1 cellular context compared by ENCODE assay signal in the genomic region with DNA sequence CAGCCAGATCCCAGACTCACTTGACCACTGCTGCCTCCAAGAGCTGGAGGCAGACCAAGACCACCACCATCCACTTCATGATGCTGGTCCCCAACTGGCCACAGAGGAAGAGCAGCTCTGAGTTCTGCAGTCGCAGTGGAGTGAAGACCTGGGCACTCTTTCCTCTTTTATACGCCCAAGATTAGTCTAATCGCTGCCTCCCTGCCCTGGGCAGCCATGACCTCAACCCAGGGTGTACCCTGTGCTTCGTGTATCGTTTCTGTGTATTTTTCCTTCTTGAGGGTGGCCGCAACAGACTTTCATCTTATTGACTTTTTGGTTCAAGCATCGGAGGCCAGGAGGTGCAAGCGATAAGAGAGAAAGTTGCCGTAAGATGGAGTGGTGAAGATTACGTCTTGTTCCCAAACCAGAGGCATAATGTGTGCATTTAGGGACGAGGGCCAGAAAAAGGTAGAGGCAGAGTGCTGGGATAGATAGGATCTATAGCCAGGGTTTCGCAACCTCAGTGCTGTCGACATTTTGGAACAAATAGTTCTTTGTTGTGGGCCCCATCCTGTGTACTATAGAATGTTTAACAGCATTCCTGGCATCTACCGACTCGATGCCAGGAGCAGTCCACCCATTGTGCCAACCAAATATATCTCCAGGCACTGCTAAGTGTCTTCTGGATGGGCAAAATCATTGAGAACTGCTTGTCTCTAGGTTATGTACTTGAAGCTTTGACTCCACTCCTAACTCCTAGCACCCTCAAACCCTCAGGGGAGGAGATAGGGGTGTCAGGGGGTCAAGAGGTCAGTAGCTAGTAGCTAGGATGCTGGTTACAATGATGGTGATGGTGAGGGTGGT.
A peak's percentile ranks its signal among the peaks of the same experiment; 100 is the strongest.
TF ChIP-seq lines count a peak whose summit lies in the region.

A gene (minus strand): TSS at position 142 of the 846 bp plus-strand sequence. CDS start 63 bp downstream, at position 79.

TF ChIP-seq in HepG2, 621 proteins besides CTCF, POLR2A, EP300 and RAD21 (continued from another document and continues in another):
- TF ChIP-seq, protein P1, sequence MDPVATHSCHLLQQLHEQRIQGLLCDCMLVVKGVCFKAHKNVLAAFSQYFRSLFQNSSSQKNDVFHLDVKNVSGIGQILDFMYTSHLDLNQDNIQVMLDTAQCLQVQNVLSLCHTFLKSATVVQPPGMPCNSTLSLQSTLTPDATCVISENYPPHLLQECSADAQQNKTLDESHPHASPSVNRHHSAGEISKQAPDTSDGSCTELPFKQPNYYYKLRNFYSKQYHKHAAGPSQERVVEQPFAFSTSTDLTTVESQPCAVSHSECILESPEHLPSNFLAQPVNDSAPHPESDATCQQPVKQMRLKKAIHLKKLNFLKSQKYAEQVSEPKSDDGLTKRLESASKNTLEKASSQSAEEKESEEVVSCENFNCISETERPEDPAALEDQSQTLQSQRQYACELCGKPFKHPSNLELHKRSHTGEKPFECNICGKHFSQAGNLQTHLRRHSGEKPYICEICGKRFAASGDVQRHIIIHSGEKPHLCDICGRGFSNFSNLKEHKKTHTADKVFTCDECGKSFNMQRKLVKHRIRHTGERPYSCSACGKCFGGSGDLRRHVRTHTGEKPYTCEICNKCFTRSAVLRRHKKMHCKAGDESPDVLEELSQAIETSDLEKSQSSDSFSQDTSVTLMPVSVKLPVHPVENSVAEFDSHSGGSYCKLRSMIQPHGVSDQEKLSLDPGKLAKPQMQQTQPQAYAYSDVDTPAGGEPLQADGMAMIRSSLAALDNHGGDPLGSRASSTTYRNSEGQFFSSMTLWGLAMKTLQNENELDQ (CRISPR knock-in tag; IDR thresholded peaks at IDR 0.05; ENCODE audit: borderline replicate concordance), result no peak
- TF ChIP-seq ZNF138 (CRISPR knock-in tag; IDR thresholded peaks at IDR 0.05; ENCODE audit: low read depth) (no peak), ZNF614 (CRISPR knock-in tag; IDR thresholded peaks at IDR 0.05; ENCODE audit: borderline replicate concordance) (no peak; the same call in 1 of the 2 replicates), MAF1 (CRISPR knock-in tag; IDR thresholded peaks at IDR 0.05; ENCODE audit: borderline replicate concordance) (peak; percentile 60; the same call in 1 of the 2 replicates), ZNF549 (CRISPR knock-in tag; IDR thresholded peaks at IDR 0.05) (no peak), ZNF136 (CRISPR knock-in tag; IDR thresholded peaks at IDR 0.05; ENCODE audit: low read depth) (no peak), RBM39 (IDR thresholded peaks at IDR 0.05; ENCODE audit: low read depth, low read length, poor library complexity, severe bottlenecking) (no peak), ZNF343 (CRISPR knock-in tag; IDR thresholded peaks at IDR 0.05) (peak; percentile 86; the same call in 1 of the 2 replicates), ZNF841 (CRISPR knock-in tag; IDR thresholded peaks at IDR 0.05; ENCODE audit: borderline replicate concordance) (no peak), FOSL1 (CRISPR knock-in tag; IDR thresholded peaks at IDR 0.05; ENCODE audit: borderline replicate concordance) (no peak), ZFP1 (CRISPR knock-in tag; IDR thresholded peaks at IDR 0.05) (peak; percentile 84; the same call in 1 of the 2 replicates), ETV5 (CRISPR knock-in tag; IDR thresholded peaks at IDR 0.05; ENCODE audit: borderline replicate concordance) (peak; percentile 65), ZMYM3 (CRISPR knock-in tag; IDR thresholded peaks at IDR 0.05) (0 out of 2 replicates have a peak, but pooled peaks have one; percentile 26), THAP11 (CRISPR knock-in tag; IDR thresholded peaks at IDR 0.05) (peak; percentile 85), ZNF772 (CRISPR knock-in tag; IDR thresholded peaks at IDR 0.05) (peak; percentile 71), ZKSCAN8 (CRISPR knock-in tag; IDR thresholded peaks at IDR 0.05; ENCODE audit: borderline replicate concordance) (no peak; the same call in 1 of the 2 replicates), SRF (IDR thresholded peaks at IDR 0.05; ENCODE audit: low read depth, low read length) (no peak), BRD4 (CRISPR knock-in tag; IDR thresholded peaks at IDR 0.05) (peak; percentile 65), ZNF460 (CRISPR knock-in tag; IDR thresholded peaks at IDR 0.05; ENCODE audit: borderline replicate concordance) (peak; percentile 66; the same call in 1 of the 2 replicates), ZNF264 (CRISPR knock-in tag; IDR thresholded peaks at IDR 0.05) (peak; percentile 99), KLF15 (CRISPR knock-in tag; IDR thresholded peaks at IDR 0.05; ENCODE audit: borderline replicate concordance) (no peak)
- TF ChIP-seq, protein P2, sequence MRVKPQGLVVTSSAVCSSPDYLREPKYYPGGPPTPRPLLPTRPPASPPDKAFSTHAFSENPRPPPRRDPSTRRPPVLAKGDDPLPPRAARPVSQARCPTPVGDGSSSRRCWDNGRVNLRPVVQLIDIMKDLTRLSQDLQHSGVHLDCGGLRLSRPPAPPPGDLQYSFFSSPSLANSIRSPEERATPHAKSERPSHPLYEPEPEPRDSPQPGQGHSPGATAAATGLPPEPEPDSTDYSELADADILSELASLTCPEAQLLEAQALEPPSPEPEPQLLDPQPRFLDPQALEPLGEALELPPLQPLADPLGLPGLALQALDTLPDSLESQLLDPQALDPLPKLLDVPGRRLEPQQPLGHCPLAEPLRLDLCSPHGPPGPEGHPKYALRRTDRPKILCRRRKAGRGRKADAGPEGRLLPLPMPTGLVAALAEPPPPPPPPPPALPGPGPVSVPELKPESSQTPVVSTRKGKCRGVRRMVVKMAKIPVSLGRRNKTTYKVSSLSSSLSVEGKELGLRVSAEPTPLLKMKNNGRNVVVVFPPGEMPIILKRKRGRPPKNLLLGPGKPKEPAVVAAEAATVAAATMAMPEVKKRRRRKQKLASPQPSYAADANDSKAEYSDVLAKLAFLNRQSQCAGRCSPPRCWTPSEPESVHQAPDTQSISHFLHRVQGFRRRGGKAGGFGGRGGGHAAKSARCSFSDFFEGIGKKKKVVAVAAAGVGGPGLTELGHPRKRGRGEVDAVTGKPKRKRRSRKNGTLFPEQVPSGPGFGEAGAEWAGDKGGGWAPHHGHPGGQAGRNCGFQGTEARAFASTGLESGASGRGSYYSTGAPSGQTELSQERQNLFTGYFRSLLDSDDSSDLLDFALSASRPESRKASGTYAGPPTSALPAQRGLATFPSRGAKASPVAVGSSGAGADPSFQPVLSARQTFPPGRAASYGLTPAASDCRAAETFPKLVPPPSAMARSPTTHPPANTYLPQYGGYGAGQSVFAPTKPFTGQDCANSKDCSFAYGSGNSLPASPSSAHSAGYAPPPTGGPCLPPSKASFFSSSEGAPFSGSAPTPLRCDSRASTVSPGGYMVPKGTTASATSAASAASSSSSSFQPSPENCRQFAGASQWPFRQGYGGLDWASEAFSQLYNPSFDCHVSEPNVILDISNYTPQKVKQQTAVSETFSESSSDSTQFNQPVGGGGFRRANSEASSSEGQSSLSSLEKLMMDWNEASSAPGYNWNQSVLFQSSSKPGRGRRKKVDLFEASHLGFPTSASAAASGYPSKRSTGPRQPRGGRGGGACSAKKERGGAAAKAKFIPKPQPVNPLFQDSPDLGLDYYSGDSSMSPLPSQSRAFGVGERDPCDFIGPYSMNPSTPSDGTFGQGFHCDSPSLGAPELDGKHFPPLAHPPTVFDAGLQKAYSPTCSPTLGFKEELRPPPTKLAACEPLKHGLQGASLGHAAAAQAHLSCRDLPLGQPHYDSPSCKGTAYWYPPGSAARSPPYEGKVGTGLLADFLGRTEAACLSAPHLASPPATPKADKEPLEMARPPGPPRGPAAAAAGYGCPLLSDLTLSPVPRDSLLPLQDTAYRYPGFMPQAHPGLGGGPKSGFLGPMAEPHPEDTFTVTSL (CRISPR knock-in tag; IDR thresholded peaks at IDR 0.05; ENCODE audit: borderline replicate concordance), result peak; percentile 91
- TF ChIP-seq, protein P3, sequence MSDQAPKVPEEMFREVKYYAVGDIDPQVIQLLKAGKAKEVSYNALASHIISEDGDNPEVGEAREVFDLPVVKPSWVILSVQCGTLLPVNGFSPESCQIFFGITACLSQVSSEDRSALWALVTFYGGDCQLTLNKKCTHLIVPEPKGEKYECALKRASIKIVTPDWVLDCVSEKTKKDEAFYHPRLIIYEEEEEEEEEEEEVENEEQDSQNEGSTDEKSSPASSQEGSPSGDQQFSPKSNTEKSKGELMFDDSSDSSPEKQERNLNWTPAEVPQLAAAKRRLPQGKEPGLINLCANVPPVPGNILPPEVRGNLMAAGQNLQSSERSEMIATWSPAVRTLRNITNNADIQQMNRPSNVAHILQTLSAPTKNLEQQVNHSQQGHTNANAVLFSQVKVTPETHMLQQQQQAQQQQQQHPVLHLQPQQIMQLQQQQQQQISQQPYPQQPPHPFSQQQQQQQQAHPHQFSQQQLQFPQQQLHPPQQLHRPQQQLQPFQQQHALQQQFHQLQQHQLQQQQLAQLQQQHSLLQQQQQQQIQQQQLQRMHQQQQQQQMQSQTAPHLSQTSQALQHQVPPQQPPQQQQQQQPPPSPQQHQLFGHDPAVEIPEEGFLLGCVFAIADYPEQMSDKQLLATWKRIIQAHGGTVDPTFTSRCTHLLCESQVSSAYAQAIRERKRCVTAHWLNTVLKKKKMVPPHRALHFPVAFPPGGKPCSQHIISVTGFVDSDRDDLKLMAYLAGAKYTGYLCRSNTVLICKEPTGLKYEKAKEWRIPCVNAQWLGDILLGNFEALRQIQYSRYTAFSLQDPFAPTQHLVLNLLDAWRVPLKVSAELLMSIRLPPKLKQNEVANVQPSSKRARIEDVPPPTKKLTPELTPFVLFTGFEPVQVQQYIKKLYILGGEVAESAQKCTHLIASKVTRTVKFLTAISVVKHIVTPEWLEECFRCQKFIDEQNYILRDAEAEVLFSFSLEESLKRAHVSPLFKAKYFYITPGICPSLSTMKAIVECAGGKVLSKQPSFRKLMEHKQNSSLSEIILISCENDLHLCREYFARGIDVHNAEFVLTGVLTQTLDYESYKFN (CRISPR knock-in tag; conservative IDR thresholded peaks at IDR 0.05), result peak; percentile 97
- TF ChIP-seq, protein P4, sequence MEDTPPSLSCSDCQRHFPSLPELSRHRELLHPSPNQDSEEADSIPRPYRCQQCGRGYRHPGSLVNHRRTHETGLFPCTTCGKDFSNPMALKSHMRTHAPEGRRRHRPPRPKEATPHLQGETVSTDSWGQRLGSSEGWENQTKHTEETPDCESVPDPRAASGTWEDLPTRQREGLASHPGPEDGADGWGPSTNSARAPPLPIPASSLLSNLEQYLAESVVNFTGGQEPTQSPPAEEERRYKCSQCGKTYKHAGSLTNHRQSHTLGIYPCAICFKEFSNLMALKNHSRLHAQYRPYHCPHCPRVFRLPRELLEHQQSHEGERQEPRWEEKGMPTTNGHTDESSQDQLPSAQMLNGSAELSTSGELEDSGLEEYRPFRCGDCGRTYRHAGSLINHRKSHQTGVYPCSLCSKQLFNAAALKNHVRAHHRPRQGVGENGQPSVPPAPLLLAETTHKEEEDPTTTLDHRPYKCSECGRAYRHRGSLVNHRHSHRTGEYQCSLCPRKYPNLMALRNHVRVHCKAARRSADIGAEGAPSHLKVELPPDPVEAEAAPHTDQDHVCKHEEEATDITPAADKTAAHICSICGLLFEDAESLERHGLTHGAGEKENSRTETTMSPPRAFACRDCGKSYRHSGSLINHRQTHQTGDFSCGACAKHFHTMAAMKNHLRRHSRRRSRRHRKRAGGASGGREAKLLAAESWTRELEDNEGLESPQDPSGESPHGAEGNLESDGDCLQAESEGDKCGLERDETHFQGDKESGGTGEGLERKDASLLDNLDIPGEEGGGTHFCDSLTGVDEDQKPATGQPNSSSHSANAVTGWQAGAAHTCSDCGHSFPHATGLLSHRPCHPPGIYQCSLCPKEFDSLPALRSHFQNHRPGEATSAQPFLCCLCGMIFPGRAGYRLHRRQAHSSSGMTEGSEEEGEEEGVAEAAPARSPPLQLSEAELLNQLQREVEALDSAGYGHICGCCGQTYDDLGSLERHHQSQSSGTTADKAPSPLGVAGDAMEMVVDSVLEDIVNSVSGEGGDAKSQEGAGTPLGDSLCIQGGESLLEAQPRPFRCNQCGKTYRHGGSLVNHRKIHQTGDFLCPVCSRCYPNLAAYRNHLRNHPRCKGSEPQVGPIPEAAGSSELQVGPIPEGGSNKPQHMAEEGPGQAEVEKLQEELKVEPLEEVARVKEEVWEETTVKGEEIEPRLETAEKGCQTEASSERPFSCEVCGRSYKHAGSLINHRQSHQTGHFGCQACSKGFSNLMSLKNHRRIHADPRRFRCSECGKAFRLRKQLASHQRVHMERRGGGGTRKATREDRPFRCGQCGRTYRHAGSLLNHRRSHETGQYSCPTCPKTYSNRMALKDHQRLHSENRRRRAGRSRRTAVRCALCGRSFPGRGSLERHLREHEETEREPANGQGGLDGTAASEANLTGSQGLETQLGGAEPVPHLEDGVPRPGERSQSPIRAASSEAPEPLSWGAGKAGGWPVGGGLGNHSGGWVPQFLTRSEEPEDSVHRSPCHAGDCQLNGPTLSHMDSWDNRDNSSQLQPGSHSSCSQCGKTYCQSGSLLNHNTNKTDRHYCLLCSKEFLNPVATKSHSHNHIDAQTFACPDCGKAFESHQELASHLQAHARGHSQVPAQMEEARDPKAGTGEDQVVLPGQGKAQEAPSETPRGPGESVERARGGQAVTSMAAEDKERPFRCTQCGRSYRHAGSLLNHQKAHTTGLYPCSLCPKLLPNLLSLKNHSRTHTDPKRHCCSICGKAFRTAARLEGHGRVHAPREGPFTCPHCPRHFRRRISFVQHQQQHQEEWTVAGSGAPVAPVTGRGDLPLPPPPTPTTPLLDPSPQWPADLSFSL (CRISPR knock-in tag; IDR thresholded peaks at IDR 0.05), result no peak
- TF ChIP-seq, protein P5, sequence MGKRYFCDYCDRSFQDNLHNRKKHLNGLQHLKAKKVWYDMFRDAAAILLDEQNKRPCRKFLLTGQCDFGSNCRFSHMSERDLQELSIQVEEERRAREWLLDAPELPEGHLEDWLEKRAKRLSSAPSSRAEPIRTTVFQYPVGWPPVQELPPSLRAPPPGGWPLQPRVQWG (CRISPR knock-in tag; IDR thresholded peaks at IDR 0.05; ENCODE audit: borderline replicate concordance, low read depth), result no peak
- TF ChIP-seq, protein P6, sequence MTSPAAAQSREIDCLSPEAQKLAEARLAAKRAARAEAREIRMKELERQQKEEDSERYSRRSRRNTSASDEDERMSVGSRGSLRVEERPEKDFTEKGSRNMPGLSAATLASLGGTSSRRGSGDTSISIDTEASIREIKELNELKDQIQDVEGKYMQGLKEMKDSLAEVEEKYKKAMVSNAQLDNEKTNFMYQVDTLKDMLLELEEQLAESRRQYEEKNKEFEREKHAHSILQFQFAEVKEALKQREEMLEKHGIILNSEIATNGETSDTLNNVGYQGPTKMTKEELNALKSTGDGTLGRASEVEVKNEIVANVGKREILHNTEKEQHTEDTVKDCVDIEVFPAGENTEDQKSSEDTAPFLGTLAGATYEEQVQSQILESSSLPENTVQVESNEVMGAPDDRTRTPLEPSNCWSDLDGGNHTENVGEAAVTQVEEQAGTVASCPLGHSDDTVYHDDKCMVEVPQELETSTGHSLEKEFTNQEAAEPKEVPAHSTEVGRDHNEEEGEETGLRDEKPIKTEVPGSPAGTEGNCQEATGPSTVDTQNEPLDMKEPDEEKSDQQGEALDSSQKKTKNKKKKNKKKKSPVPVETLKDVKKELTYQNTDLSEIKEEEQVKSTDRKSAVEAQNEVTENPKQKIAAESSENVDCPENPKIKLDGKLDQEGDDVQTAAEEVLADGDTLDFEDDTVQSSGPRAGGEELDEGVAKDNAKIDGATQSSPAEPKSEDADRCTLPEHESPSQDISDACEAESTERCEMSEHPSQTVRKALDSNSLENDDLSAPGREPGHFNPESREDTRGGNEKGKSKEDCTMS (CRISPR knock-in tag; conservative IDR thresholded peaks at IDR 0.05), result no peak
